8 cellular contexts compared by ENCODE assay signal in the genomic region with DNA sequence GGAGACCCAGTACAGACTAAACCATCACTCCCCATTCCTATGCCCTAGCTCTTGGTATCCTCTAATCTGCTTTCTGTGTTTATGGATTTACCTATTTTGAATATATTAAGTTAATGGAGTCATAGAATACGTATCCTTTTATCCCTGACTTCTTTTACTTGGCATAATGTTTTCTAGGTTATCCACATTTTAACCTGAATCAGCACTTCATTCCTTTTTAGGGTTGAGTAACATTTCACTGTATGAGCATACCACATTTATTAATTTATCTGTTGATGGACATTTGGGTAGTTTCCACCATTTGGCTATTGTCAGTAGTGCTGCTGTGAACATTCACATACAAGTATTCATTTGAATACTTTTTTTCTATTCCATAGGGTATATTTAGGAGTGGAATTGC.
"Had no signal": no experiment of that assay in that cellular context is flagged by ENCODE, and none has a peak within 500 bp of the region (broad histone marks: within the 10 kb centered on the region; RNA-seq: fewer than 3 reads in every experiment).

No MANE protein-coding gene starts in this region.

- H3K9ac ChIP-seq: KMS-11 had no signal

- H3K27ac Mint-ChIP-seq: IgD-negative memory B cell had no signal

- DNase-seq: Karpas-422, Kasumi-1, KBM-7, KG1 had no signal

- H3K4me2 ChIP-seq: KMS-11 had no signal

- H3K4me3 Mint-ChIP-seq: IgD-negative memory B cell had no signal

- H3K27ac ChIP-seq: HL-60, KMS-11 had no signal

- FAIRE-seq: HTR-8/SVneo had no signal

- H3K27me3 Mint-ChIP-seq: IgD-negative memory B cell had no signal

- H3K36me3 Mint-ChIP-seq: IgD-negative memory B cell had no signal

- H3K4me1 Mint-ChIP-seq: IgD-negative memory B cell had no signal
